ENCODE assay signal across 1 cellular context in genomic region chr6:118770112-118770788, GRCh38.
TF ChIP-seq lines count a peak whose summit lies in the region.

No MANE protein-coding gene starts in this region.

TF ChIP-seq in K562, 482 proteins besides CTCF, POLR2A, EP300 and RAD21 (continued from another document):
- TF ChIP-seq, protein P1, sequence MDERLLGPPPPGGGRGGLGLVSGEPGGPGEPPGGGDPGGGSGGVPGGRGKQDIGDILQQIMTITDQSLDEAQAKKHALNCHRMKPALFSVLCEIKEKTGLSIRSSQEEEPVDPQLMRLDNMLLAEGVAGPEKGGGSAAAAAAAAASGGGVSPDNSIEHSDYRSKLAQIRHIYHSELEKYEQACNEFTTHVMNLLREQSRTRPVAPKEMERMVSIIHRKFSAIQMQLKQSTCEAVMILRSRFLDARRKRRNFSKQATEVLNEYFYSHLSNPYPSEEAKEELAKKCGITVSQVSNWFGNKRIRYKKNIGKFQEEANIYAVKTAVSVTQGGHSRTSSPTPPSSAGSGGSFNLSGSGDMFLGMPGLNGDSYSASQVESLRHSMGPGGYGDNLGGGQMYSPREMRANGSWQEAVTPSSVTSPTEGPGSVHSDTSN (CRISPR knock-in tag; IDR thresholded peaks at IDR 0.05; ENCODE audit: low read depth): no peak
- TF ChIP-seq, protein P1 (tag; conservative IDR thresholded peaks at IDR 0.05; ENCODE audit: low read depth): peak; percentile 31
- no peak for TF ChIP-seq JUND (IDR thresholded peaks at IDR 0.05; ENCODE audit: borderline replicate concordance, low read depth, low read length)
- TF ChIP-seq JUND (tag; IDR thresholded peaks at IDR 0.05; ENCODE audit: borderline replicate concordance, low read depth, low read length): no peak
- TF ChIP-seq MEIS2 (IDR thresholded peaks at IDR 0.05; ENCODE audit: partially characterized antibody): peak; percentile 40
- TF ChIP-seq CEBPB (tag; IDR thresholded peaks at IDR 0.05): no peak
TF ChIP-seq in K562: peak in this region for 4.
